In genomic region chr5:150395690-150395979, GRCh38 we compare ENCODE assay signal across 22 cellular contexts. TPM values are rescaled to one million over a fixed set of nuclear protein-coding genes. Genes with fewer than 3 reads are reported as not detected.
DNase-seq lines count a peak whose midpoint lies in the region; ATAC-seq and TF ChIP-seq lines count a peak whose summit lies in the region.
"Had no signal": no experiment of that assay in that cellular context is flagged by ENCODE, and none has a peak within 500 bp of the region (broad histone marks: within the 10 kb centered on the region; RNA-seq: fewer than 3 reads in every experiment).

No MANE protein-coding gene starts in this region.

- peak overlapping the region; percentile 7 for H3K27ac Mint-ChIP-seq in activated CD8-positive, alpha-beta T cell treated with anti-CD3 and anti-CD28 coated beads for 36 hours
- H3K27ac Mint-ChIP-seq in activated CD8-positive, alpha-beta T cell treated with anti-CD3 and anti-CD28 coated beads, Interleukin-2, amount 10 ng/mL, durations not matched to agents 7 days and 5 days: no peak overlapping the region
- peak overlapping the region; percentile 21; the same call in 1 of the 2 replicates for H3K27ac Mint-ChIP-seq in HFFc6
- H3K27ac Mint-ChIP-seq in central memory CD8-positive, alpha-beta T cell (ENCODE audit: low read depth): peak overlapping the region; percentile 83
- H3K27ac Mint-ChIP-seq: GM23338 had no signal

- no peak for DNase-seq in activated CD8-positive, alpha-beta T cell treated with anti-CD3 and anti-CD28 coated beads for 36 hours
- no peak for DNase-seq in activated CD8-positive, alpha-beta T cell treated with anti-CD3 and anti-CD28 coated beads, Interleukin-2, amount 10 ng/mL, durations not matched to agents 7 days and 5 days
- no peak for DNase-seq in HFFc6
- no peak for DNase-seq in central memory CD8-positive, alpha-beta T cell (ENCODE audit: low spot score in 2 of 2)
- peak; percentile 67 for DNase-seq in osteoblast (ENCODE audit: insufficient read length, low spot score, missing footprints)
- DNase-seq in dermis blood vessel endothelial cell: no peak
- no peak for DNase-seq in amniotic stem cell (lab: John Stamatoyannopoulos, UW)
- DNase-seq in OCI-LY7 (ENCODE audit: low spot score): no peak
- DNase-seq: 8988T; CD4-positive, alpha-beta T cell; DMS53; EL; HCEC 1CT; MV-4-11; NCI-H1694 treated with DMSO at 0.1 percent for 48 hours; NCI-H510A; NCI-H774; PC-3; SIG-M5 had no signal

- H3K36me3 Mint-ChIP-seq in activated CD8-positive, alpha-beta T cell treated with anti-CD3 and anti-CD28 coated beads for 36 hours (ENCODE audit: low read depth): peaks cover 44% of the 10 kb centered on the region
- peaks cover 52% of the 10 kb centered on the region for H3K36me3 Mint-ChIP-seq in activated CD8-positive, alpha-beta T cell treated with anti-CD3 and anti-CD28 coated beads, Interleukin-2, amount 10 ng/mL, durations not matched to agents 7 days and 5 days (ENCODE audit: low read depth)
- peaks cover 31% of the 10 kb centered on the region for H3K36me3 Mint-ChIP-seq in HFFc6 (ENCODE audit: low read depth)
- H3K36me3 Mint-ChIP-seq in central memory CD8-positive, alpha-beta T cell (ENCODE audit: insufficient read depth): peaks cover 83% of the 10 kb centered on the region

- H3K4me3 ChIP-seq in osteoblast (ENCODE audit: insufficient read depth, low read length) (no peak overlapping the region), OCI-LY7 (ENCODE audit: low read depth, low read length, poor library complexity, severe bottlenecking) (no peak overlapping the region)
- H3K4me3 ChIP-seq: GM12878, GM23338 had no signal

- no peaks in the 10 kb centered on the region for H3K4me1 Mint-ChIP-seq in activated CD8-positive, alpha-beta T cell treated with anti-CD3 and anti-CD28 coated beads for 36 hours (ENCODE audit: low read depth)
- H3K4me1 Mint-ChIP-seq in activated CD8-positive, alpha-beta T cell treated with anti-CD3 and anti-CD28 coated beads, Interleukin-2, amount 10 ng/mL, durations not matched to agents 7 days and 5 days (ENCODE audit: low read depth): no peaks in the 10 kb centered on the region
- H3K4me1 Mint-ChIP-seq in HFFc6 (ENCODE audit: low read depth): peaks cover 44% of the 10 kb centered on the region
- H3K4me1 Mint-ChIP-seq in central memory CD8-positive, alpha-beta T cell: peaks cover 14% of the 10 kb centered on the region
- H3K4me1 Mint-ChIP-seq: GM23338 had no signal

- H2AFZ ChIP-seq in osteoblast (ENCODE audit: low read length) (no peak overlapping the region), OCI-LY7 (ENCODE audit: low read length) (no peak overlapping the region)
- H2AFZ ChIP-seq: GM23338 had no signal

- no peaks in the 10 kb centered on the region for H3K4me1 ChIP-seq in osteoblast (ENCODE audit: insufficient read depth, low read length)
- peaks cover 16% of the 10 kb centered on the region for H3K4me1 ChIP-seq in OCI-LY7 (ENCODE audit: insufficient read depth, low read length, poor library complexity, severe bottlenecking)

- CTCF ChIA-PET in activated CD8-positive, alpha-beta T cell treated with anti-CD3 and anti-CD28 coated beads for 36 hours (lab: Charles Lee): interaction anchor here (1.3 kb wide), 1 partner anchor 14 kb away, joined by 3 read pairs; no protein-coding TSS in a partner anchor
- CTCF ChIA-PET in activated CD8-positive, alpha-beta T cell treated with anti-CD3 and anti-CD28 coated beads, Interleukin-2, amount 10 ng/mL, durations not matched to agents 7 days and 5 days (lab: Charles Lee): interaction anchor here (4.5 to 6.7 kb wide), 2 partner anchors 16 to 41 kb away, joined by 34 to 42 read pairs; partner anchors contain the start of gene CD74
- CTCF ChIA-PET in OCI-LY7 (lab: Charles Lee; ENCODE audit: unreplicated experiment): no interaction called here

- no peaks in the 10 kb centered on the region for H3K27me3 Mint-ChIP-seq in activated CD8-positive, alpha-beta T cell treated with anti-CD3 and anti-CD28 coated beads for 36 hours
- H3K27me3 Mint-ChIP-seq in activated CD8-positive, alpha-beta T cell treated with anti-CD3 and anti-CD28 coated beads, Interleukin-2, amount 10 ng/mL, durations not matched to agents 7 days and 5 days (ENCODE audit: low read depth): no peaks in the 10 kb centered on the region
- peaks cover 3% of the 10 kb centered on the region for H3K27me3 Mint-ChIP-seq in HFFc6 (ENCODE audit: insufficient read depth)
- no peaks in the 10 kb centered on the region for H3K27me3 Mint-ChIP-seq in central memory CD8-positive, alpha-beta T cell
- H3K27me3 Mint-ChIP-seq: CD4-positive, alpha-beta T cell had no signal

- H3K27ac ChIP-seq in osteoblast (ENCODE audit: low read depth, low read length) (no peak overlapping the region), OCI-LY7 (ENCODE audit: low read depth, low read length, poor library complexity, severe bottlenecking) (no peak overlapping the region)

- no peaks in the 10 kb centered on the region for H3K79me2 ChIP-seq in osteoblast (ENCODE audit: insufficient read depth, low read length)
- no peaks in the 10 kb centered on the region for H3K79me2 ChIP-seq in OCI-LY7 (ENCODE audit: insufficient read depth, low read depth, low read length)

- no TSS peak for BruUV-seq in OCI-LY7 (replicated peaks; lab: Mats Ljungman, UMichigan)

- no peaks in the 10 kb centered on the region for H4K20me1 ChIP-seq in osteoblast (ENCODE audit: insufficient read depth, low read length)
- H4K20me1 ChIP-seq in OCI-LY7 (ENCODE audit: insufficient read depth, low read length): no peaks in the 10 kb centered on the region

- no peak for TF ChIP-seq CTCF in activated CD8-positive, alpha-beta T cell treated with anti-CD3 and anti-CD28 coated beads for 36 hours (IDR thresholded peaks at IDR 0.05)
- TF ChIP-seq CTCF in HFFc6 (IDR thresholded peaks at IDR 0.05): no peak
- TF ChIP-seq CTCF in osteoblast (IDR thresholded peaks at IDR 0.05; ENCODE audit: extremely low read depth, low read depth, low read length): no peak
- TF ChIP-seq CTCF in OCI-LY7 (conservative IDR thresholded peaks at IDR 0.05; ENCODE audit: low read length): no peak

- H3K9me3 ChIP-seq in osteoblast (ENCODE audit: low read depth, low read length) (no peaks in the 10 kb centered on the region), OCI-LY7 (ENCODE audit: low read length) (no peaks in the 10 kb centered on the region)

- POLR2A ChIA-PET in activated CD8-positive, alpha-beta T cell treated with anti-CD3 and anti-CD28 coated beads for 36 hours (lab: Charles Lee): interaction anchor here (1.4 to 3.1 kb wide), 2 partner anchors 9 to 17 kb away, joined by 5 to 11 read pairs; partner anchors contain the start of gene CD74
- POLR2A ChIA-PET in activated CD8-positive, alpha-beta T cell treated with anti-CD3 and anti-CD28 coated beads, Interleukin-2, amount 10 ng/mL, durations not matched to agents 7 days and 5 days (lab: Charles Lee): interaction anchor here (0.9 to 9.2 kb wide), 2 partner anchors 8 to 15 kb away, joined by 4 to 70 read pairs; partner anchors contain the start of gene CD74
- POLR2A ChIA-PET in OCI-LY7 (lab: Charles Lee): interaction anchor here (0.7 kb wide), 1 partner anchor 24 kb away, joined by 3 read pairs; no protein-coding TSS in a partner anchor

- H3K27me3 ChIP-seq in osteoblast (ENCODE audit: insufficient read depth, low read length): no peaks in the 10 kb centered on the region

- intact Hi-C loops in activated CD8-positive, alpha-beta T cell treated with anti-CD3 and anti-CD28 coated beads for 36 hours (cut with micrococcal nuclease): no loop called here
- intact Hi-C loops in OCI-LY7 (cut with micrococcal nuclease; ENCODE audit: unreplicated experiment): no loop called here

- ATAC-seq in activated CD8-positive, alpha-beta T cell treated with anti-CD3 and anti-CD28 coated beads for 36 hours: no peak
- ATAC-seq in activated CD8-positive, alpha-beta T cell treated with anti-CD3 and anti-CD28 coated beads, Interleukin-2, amount 10 ng/mL, durations not matched to agents 7 days and 5 days: no peak
- no peak for ATAC-seq in central memory CD8-positive, alpha-beta T cell (replicated peaks; ENCODE audit: extremely low read depth, poor library complexity, severe bottlenecking)
- ATAC-seq: GM12878, PC-3 had no signal

- H3K4me2 ChIP-seq in osteoblast (ENCODE audit: insufficient read depth, low read length): no peak overlapping the region
- H3K4me2 ChIP-seq in OCI-LY7 (ENCODE audit: low read length): no peak overlapping the region
- H3K4me2 ChIP-seq: GM23338, KMS-11 had no signal

- no peaks in the 10 kb centered on the region for H3K9me2 ChIP-seq in OCI-LY7 (ENCODE audit: insufficient read depth, low read length)

- no peak overlapping the region for H3K4me3 Mint-ChIP-seq in activated CD8-positive, alpha-beta T cell treated with anti-CD3 and anti-CD28 coated beads for 36 hours
- H3K4me3 Mint-ChIP-seq in activated CD8-positive, alpha-beta T cell treated with anti-CD3 and anti-CD28 coated beads, Interleukin-2, amount 10 ng/mL, durations not matched to agents 7 days and 5 days: no peak overlapping the region
- no peak overlapping the region for H3K4me3 Mint-ChIP-seq in HFFc6
- H3K4me3 Mint-ChIP-seq in central memory CD8-positive, alpha-beta T cell: no peak overlapping the region
- H3K4me3 Mint-ChIP-seq: CD4-positive, alpha-beta T cell; GM23338 had no signal

- H3K36me3 ChIP-seq in osteoblast (ENCODE audit: insufficient read depth, low read length) (peaks cover 66% of the 10 kb centered on the region), OCI-LY7 (ENCODE audit: insufficient read depth, low read length) (peaks cover 98% of the 10 kb centered on the region)

- H3K9me3 Mint-ChIP-seq in activated CD8-positive, alpha-beta T cell treated with anti-CD3 and anti-CD28 coated beads for 36 hours: no peaks in the 10 kb centered on the region
- H3K9me3 Mint-ChIP-seq in activated CD8-positive, alpha-beta T cell treated with anti-CD3 and anti-CD28 coated beads, Interleukin-2, amount 10 ng/mL, durations not matched to agents 7 days and 5 days (ENCODE audit: insufficient read depth): no peaks in the 10 kb centered on the region
- no peaks in the 10 kb centered on the region for H3K9me3 Mint-ChIP-seq in HFFc6
- H3K9me3 Mint-ChIP-seq in central memory CD8-positive, alpha-beta T cell: no peaks in the 10 kb centered on the region
- H3K9me3 Mint-ChIP-seq: CD4-positive, alpha-beta T cell; GM23338 had no signal

RNA-seq across cellular contexts. Expression of gene CD74, which starts 17.1 kb away (rescaled TPM):
- total RNA-seq in activated CD8-positive, alpha-beta T cell treated with anti-CD3 and anti-CD28 coated beads for 36 hours: 100 to 1,000 TPM; 277 to 282 TPM
- total RNA-seq in activated CD8-positive, alpha-beta T cell treated with anti-CD3 and anti-CD28 coated beads, Interleukin-2, amount 10 ng/mL, durations not matched to agents 7 days and 5 days: 100 to 1,000 TPM; 395 to 407 TPM
- under 1 TPM in 1 of 6 experiments, not detected in 5; 0.37 TPM for total RNA-seq in HFFc6 (2021; fragmentation: NEBNext Ultra II Directional; extraction: Animal tissue kit (Norgen Biotek cat#: 25700))
- 21.4 and 83.4 TPM in 2 replicates for total RNA-seq in osteoblast
- total RNA-seq in dermis blood vessel endothelial cell: 2.8 and 4.8 TPM in 2 replicates
- 2,446 and 3,686 TPM in 2 replicates for total RNA-seq in OCI-LY7 (2014; rRNA removed; shearing (Covaris generic))
- total RNA-seq in OCI-LY7 (2022): 1,759 and 1,769 TPM in 2 replicates

RNA-seq across cellular contexts. Expression of gene TCOF1, which starts 38.1 kb away (rescaled TPM):
- 100 to 1,000 TPM; 114 to 117 TPM for total RNA-seq in activated CD8-positive, alpha-beta T cell treated with anti-CD3 and anti-CD28 coated beads for 36 hours
- total RNA-seq in activated CD8-positive, alpha-beta T cell treated with anti-CD3 and anti-CD28 coated beads, Interleukin-2, amount 10 ng/mL, durations not matched to agents 7 days and 5 days: 10 to 100 TPM; 79.0 to 81.3 TPM
- 10 to 100 TPM; 30.8 to 44.6 (median 38.5) TPM for total RNA-seq in HFFc6 (2021; fragmentation: NEBNext Ultra II Directional; extraction: Animal tissue kit (Norgen Biotek cat#: 25700))
- total RNA-seq in osteoblast (12.3 and 12.4 TPM in 2 replicates), dermis blood vessel endothelial cell (14.3 and 28.4 TPM in 2 replicates), OCI-LY7 (2022) (104 and 108 TPM in 2 replicates)
- total RNA-seq in OCI-LY7 (2014; rRNA removed; shearing (Covaris generic)): 61.3 and 62.9 TPM in 2 replicates

RNA-seq across cellular contexts. Expression of gene RPS14, which starts 53.9 kb away (rescaled TPM):
- 1,000 to 10,000 TPM; 3,542 to 3,651 TPM for total RNA-seq in activated CD8-positive, alpha-beta T cell treated with anti-CD3 and anti-CD28 coated beads for 36 hours
- 1,000 to 10,000 TPM; 2,046 to 2,123 TPM for total RNA-seq in activated CD8-positive, alpha-beta T cell treated with anti-CD3 and anti-CD28 coated beads, Interleukin-2, amount 10 ng/mL, durations not matched to agents 7 days and 5 days
- total RNA-seq in HFFc6 (2021; fragmentation: NEBNext Ultra II Directional; extraction: Animal tissue kit (Norgen Biotek cat#: 25700)): 1,000 to 10,000 TPM; 1,658 to 2,163 (median 1,911) TPM
- total RNA-seq in osteoblast (1,720 and 2,211 TPM in 2 replicates), dermis blood vessel endothelial cell (1,615 and 3,652 TPM in 2 replicates), OCI-LY7 (2022) (2,284 and 2,304 TPM in 2 replicates)
- total RNA-seq in OCI-LY7 (2014; rRNA removed; shearing (Covaris generic)): 2,281 and 2,351 TPM in 2 replicates
